In the genomic region with DNA sequence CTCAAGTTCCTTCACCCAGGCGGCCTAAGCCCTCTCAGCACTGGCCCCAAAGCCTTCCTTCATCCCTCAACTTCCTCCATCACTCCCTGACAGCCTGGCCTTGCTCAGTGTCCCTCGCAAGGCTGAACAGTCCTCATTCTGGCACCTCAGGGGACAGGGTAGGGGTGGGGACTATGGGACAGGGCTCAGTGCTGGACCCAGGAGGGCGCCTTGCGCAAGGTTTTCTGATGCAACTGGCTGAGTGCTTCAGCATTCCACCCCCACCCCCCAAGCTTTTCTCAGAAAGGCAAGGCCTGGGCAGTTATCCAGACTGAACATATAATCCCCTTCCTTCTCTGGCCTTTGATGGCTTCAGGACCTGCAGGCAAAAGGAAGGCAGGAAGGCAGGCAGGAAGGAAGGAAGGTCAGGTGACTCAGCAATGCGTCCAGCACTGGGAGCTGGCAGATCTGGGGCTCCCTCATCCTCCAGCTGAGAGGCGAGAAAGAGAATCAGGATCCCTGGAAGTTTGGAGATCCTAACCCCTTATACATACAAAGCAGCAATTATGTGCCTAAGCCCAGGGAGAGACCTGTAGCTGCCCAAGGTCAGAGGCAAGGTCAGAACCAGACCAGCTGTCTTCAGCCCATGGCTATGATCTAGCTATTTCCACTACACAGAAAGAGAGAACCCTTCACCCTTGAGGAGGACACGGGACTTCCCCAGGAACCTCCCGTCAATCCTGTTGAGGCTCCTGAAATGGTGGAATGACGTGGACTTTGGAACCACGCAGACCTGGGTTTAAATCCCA, we compare ENCODE assay signal across 1 cellular context.
TF ChIP-seq lines count a peak whose summit lies in the region.

No MANE protein-coding gene starts in this region.

TF ChIP-seq in K562, 482 proteins besides CTCF, POLR2A, EP300 and RAD21 (continued from another document and continues in another):
- TF ChIP-seq, protein P1, sequence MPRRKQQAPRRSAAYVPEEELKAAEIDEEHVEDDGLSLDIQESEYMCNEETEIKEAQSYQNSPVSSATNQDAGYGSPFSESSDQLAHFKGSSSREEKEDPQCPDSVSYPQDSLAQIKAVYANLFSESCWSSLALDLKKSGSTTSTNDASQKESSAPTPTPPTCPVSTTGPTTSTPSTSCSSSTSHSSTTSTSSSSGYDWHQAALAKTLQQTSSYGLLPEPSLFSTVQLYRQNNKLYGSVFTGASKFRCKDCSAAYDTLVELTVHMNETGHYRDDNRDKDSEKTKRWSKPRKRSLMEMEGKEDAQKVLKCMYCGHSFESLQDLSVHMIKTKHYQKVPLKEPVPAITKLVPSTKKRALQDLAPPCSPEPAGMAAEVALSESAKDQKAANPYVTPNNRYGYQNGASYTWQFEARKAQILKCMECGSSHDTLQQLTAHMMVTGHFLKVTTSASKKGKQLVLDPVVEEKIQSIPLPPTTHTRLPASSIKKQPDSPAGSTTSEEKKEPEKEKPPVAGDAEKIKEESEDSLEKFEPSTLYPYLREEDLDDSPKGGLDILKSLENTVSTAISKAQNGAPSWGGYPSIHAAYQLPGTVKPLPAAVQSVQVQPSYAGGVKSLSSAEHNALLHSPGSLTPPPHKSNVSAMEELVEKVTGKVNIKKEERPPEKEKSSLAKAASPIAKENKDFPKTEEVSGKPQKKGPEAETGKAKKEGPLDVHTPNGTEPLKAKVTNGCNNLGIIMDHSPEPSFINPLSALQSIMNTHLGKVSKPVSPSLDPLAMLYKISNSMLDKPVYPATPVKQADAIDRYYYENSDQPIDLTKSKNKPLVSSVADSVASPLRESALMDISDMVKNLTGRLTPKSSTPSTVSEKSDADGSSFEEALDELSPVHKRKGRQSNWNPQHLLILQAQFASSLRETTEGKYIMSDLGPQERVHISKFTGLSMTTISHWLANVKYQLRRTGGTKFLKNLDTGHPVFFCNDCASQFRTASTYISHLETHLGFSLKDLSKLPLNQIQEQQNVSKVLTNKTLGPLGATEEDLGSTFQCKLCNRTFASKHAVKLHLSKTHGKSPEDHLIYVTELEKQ (CRISPR knock-in tag; IDR thresholded peaks at IDR 0.05): no peak
- TF ChIP-seq RBM22 (IDR thresholded peaks at IDR 0.05; ENCODE audit: low read depth, low read length, poor library complexity, severe bottlenecking): no peak
- TF ChIP-seq, protein P2, sequence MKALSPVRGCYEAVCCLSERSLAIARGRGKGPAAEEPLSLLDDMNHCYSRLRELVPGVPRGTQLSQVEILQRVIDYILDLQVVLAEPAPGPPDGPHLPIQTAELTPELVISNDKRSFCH (CRISPR knock-in tag; IDR thresholded peaks at IDR 0.05): no peak
- TF ChIP-seq, protein P2 (tag; IDR thresholded peaks at IDR 0.05): no peak
- no peak for TF ChIP-seq SETDB1 (IDR thresholded peaks at IDR 0.05; ENCODE audit: low read length)
- TF ChIP-seq CBFB (CRISPR knock-in tag; IDR thresholded peaks at IDR 0.05): no peak
- TF ChIP-seq MTA1 (IDR thresholded peaks at IDR 0.05; ENCODE audit: borderline replicate concordance): peak; percentile 74; the same call in 1 of the 2 replicates
- TF ChIP-seq NCOA2 (IDR thresholded peaks at IDR 0.05; ENCODE audit: partially characterized antibody in 2 of 2): no peak
- TF ChIP-seq, protein P3, sequence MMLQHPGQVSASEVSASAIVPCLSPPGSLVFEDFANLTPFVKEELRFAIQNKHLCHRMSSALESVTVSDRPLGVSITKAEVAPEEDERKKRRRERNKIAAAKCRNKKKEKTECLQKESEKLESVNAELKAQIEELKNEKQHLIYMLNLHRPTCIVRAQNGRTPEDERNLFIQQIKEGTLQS (IDR thresholded peaks at IDR 0.05): peak; percentile 97
- TF ChIP-seq, protein P3 (CRISPR knock-in tag; conservative IDR thresholded peaks at IDR 0.05): no peak
- TF ChIP-seq GTF2A2 (tag; IDR thresholded peaks at IDR 0.05): no peak
- TF ChIP-seq ZNF217 (CRISPR knock-in tag; IDR thresholded peaks at IDR 0.05): no peak
- TF ChIP-seq, protein P4, sequence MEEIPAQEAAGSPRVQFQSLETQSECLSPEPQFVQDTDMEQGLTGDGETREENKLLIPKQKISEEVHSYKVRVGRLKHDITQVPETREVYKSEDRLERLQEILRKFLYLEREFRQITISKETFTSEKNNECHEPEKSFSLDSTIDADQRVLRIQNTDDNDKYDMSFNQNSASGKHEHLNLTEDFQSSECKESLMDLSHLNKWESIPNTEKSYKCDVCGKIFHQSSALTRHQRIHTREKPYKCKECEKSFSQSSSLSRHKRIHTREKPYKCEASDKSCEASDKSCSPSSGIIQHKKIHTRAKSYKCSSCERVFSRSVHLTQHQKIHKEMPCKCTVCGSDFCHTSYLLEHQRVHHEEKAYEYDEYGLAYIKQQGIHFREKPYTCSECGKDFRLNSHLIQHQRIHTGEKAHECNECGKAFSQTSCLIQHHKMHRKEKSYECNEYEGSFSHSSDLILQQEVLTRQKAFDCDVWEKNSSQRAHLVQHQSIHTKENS (CRISPR knock-in tag; IDR thresholded peaks at IDR 0.05): no peak
- 0 out of 2 replicates have a peak, but pooled peaks have one; percentile 8 for TF ChIP-seq TAF7 (tag; IDR thresholded peaks at IDR 0.05)
- TF ChIP-seq, protein P5, sequence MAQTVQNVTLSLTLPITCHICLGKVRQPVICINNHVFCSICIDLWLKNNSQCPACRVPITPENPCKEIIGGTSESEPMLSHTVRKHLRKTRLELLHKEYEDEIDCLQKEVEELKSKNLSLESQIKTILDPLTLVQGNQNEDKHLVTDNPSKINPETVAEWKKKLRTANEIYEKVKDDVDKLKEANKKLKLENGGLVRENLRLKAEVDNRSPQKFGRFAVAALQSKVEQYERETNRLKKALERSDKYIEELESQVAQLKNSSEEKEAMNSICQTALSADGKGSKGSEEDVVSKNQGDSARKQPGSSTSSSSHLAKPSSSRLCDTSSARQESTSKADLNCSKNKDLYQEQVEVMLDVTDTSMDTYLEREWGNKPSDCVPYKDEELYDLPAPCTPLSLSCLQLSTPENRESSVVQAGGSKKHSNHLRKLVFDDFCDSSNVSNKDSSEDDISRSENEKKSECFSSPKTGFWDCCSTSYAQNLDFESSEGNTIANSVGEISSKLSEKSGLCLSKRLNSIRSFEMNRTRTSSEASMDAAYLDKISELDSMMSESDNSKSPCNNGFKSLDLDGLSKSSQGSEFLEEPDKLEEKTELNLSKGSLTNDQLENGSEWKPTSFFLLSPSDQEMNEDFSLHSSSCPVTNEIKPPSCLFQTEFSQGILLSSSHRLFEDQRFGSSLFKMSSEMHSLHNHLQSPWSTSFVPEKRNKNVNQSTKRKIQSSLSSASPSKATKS (CRISPR knock-in tag; IDR thresholded peaks at IDR 0.05): no peak
- no peak for TF ChIP-seq NR2C2 (CRISPR knock-in tag; IDR thresholded peaks at IDR 0.05)
- peak; percentile 58; the same call in 1 of the 2 replicates for TF ChIP-seq NR2C2 (tag; IDR thresholded peaks at IDR 0.05)
- 0 out of 2 replicates have a peak, but pooled peaks have one; percentile 3 for TF ChIP-seq PTRF (tag; IDR thresholded peaks at IDR 0.05)
- peak; percentile 48; the same call in 1 of the 2 replicates for TF ChIP-seq EHMT2 (IDR thresholded peaks at IDR 0.05)
- TF ChIP-seq, protein P6, sequence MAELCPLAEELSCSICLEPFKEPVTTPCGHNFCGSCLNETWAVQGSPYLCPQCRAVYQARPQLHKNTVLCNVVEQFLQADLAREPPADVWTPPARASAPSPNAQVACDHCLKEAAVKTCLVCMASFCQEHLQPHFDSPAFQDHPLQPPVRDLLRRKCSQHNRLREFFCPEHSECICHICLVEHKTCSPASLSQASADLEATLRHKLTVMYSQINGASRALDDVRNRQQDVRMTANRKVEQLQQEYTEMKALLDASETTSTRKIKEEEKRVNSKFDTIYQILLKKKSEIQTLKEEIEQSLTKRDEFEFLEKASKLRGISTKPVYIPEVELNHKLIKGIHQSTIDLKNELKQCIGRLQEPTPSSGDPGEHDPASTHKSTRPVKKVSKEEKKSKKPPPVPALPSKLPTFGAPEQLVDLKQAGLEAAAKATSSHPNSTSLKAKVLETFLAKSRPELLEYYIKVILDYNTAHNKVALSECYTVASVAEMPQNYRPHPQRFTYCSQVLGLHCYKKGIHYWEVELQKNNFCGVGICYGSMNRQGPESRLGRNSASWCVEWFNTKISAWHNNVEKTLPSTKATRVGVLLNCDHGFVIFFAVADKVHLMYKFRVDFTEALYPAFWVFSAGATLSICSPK (IDR thresholded peaks at IDR 0.05; ENCODE audit: borderline replicate concordance): no peak
- no peak for TF ChIP-seq RB1 (IDR thresholded peaks at IDR 0.05; ENCODE audit: low read depth)
- TF ChIP-seq, protein P7, sequence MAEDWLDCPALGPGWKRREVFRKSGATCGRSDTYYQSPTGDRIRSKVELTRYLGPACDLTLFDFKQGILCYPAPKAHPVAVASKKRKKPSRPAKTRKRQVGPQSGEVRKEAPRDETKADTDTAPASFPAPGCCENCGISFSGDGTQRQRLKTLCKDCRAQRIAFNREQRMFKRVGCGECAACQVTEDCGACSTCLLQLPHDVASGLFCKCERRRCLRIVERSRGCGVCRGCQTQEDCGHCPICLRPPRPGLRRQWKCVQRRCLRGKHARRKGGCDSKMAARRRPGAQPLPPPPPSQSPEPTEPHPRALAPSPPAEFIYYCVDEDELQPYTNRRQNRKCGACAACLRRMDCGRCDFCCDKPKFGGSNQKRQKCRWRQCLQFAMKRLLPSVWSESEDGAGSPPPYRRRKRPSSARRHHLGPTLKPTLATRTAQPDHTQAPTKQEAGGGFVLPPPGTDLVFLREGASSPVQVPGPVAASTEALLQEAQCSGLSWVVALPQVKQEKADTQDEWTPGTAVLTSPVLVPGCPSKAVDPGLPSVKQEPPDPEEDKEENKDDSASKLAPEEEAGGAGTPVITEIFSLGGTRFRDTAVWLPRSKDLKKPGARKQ (CRISPR knock-in tag; IDR thresholded peaks at IDR 0.05): no peak
- TF ChIP-seq HCFC1 (IDR thresholded peaks at IDR 0.05; ENCODE audit: low read depth, low read length): peak; percentile 46
- no peak; the same call in 1 of the 2 replicates for TF ChIP-seq PHF8 (IDR thresholded peaks at IDR 0.05; ENCODE audit: borderline replicate concordance, low read length)
- peak; percentile 96 for TF ChIP-seq DMBX1 (CRISPR knock-in tag; IDR thresholded peaks at IDR 0.05; ENCODE audit: borderline replicate concordance)
- TF ChIP-seq RBM34 (IDR thresholded peaks at IDR 0.05; ENCODE audit: borderline replicate concordance, insufficient read depth, low read length): no peak
- no peak for TF ChIP-seq ZNF124 (CRISPR knock-in tag; IDR thresholded peaks at IDR 0.05)
- TF ChIP-seq PHB2 (IDR thresholded peaks at IDR 0.05; ENCODE audit: low read depth): no peak
- TF ChIP-seq GATA2 (CRISPR knock-in tag; IDR thresholded peaks at IDR 0.05): no peak
- TF ChIP-seq, protein P8, sequence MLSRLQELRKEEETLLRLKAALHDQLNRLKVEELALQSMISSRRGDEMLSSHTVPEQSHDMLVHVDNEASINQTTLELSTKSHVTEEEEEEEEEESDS (CRISPR knock-in tag; IDR thresholded peaks at IDR 0.05): no peak
- TF ChIP-seq ZNF212 (CRISPR knock-in tag; IDR thresholded peaks at IDR 0.05): no peak
- no peak for TF ChIP-seq BDP1 (IDR thresholded peaks at IDR 0.05; ENCODE audit: insufficient read depth, insufficient read length)
- TF ChIP-seq, protein P9, sequence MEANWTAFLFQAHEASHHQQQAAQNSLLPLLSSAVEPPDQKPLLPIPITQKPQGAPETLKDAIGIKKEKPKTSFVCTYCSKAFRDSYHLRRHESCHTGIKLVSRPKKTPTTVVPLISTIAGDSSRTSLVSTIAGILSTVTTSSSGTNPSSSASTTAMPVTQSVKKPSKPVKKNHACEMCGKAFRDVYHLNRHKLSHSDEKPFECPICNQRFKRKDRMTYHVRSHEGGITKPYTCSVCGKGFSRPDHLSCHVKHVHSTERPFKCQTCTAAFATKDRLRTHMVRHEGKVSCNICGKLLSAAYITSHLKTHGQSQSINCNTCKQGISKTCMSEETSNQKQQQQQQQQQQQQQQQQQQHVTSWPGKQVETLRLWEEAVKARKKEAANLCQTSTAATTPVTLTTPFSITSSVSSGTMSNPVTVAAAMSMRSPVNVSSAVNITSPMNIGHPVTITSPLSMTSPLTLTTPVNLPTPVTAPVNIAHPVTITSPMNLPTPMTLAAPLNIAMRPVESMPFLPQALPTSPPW (CRISPR knock-in tag; IDR thresholded peaks at IDR 0.05): peak; percentile 85
- no peak; the same call in 1 of the 2 replicates for TF ChIP-seq ZNF644 (tag; IDR thresholded peaks at IDR 0.05; ENCODE audit: low read depth)
- TF ChIP-seq DNMT1 (IDR thresholded peaks at IDR 0.05): no peak
- peak; percentile 85 for TF ChIP-seq ZNF316 (IDR thresholded peaks at IDR 0.05)
- peak; percentile 38; the same call in 1 of the 2 replicates for TF ChIP-seq ELF1 (tag; IDR thresholded peaks at IDR 0.05)
- TF ChIP-seq HSF4 (CRISPR knock-in tag; IDR thresholded peaks at IDR 0.05; ENCODE audit: borderline replicate concordance): no peak
- TF ChIP-seq XRCC4 (IDR thresholded peaks at IDR 0.05; ENCODE audit: extremely low read depth, insufficient read depth, insufficient read length): no peak
- TF ChIP-seq E2F3 (CRISPR knock-in tag; IDR thresholded peaks at IDR 0.05): no peak
- peak; percentile 59 to 84; a peak in 3 of 4 replicates for TF ChIP-seq ARNT (IDR thresholded peaks at IDR 0.05)
- TF ChIP-seq PTTG1 (tag; IDR thresholded peaks at IDR 0.05; ENCODE audit: low read depth): no peak; the same call in none of the 2 replicates
- TF ChIP-seq, protein P10, sequence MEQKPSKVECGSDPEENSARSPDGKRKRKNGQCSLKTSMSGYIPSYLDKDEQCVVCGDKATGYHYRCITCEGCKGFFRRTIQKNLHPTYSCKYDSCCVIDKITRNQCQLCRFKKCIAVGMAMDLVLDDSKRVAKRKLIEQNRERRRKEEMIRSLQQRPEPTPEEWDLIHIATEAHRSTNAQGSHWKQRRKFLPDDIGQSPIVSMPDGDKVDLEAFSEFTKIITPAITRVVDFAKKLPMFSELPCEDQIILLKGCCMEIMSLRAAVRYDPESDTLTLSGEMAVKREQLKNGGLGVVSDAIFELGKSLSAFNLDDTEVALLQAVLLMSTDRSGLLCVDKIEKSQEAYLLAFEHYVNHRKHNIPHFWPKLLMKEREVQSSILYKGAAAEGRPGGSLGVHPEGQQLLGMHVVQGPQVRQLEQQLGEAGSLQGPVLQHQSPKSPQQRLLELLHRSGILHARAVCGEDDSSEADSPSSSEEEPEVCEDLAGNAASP (IDR thresholded peaks at IDR 0.05): no peak
- no peak for TF ChIP-seq FOXJ3 (CRISPR knock-in tag; IDR thresholded peaks at IDR 0.05)
- peak; percentile 95 for TF ChIP-seq ATF7 (IDR thresholded peaks at IDR 0.05)
- peak; percentile 41; the same call in 1 of the 2 replicates for TF ChIP-seq MEF2A (IDR thresholded peaks at IDR 0.05; ENCODE audit: control insufficient read depth, low read depth, low read length)
- no peak for TF ChIP-seq KAT8 (IDR thresholded peaks at IDR 0.05; ENCODE audit: low read depth)
